1 cellular context compared by ENCODE assay signal in genomic region chr5:36638056-36638455, GRCh38.
TF ChIP-seq lines count a peak whose summit lies in the region.

No MANE protein-coding gene starts in this region.

TF ChIP-seq in HCT116, 20 proteins besides CTCF, POLR2A, EP300 and RAD21 (continued from another document):
- no peak for TF ChIP-seq ZBTB33 (IDR thresholded peaks at IDR 0.05; ENCODE audit: extremely low read depth, insufficient replicate concordance, low read length)
